In genomic region chr14:87888136-87888999, GRCh38 we compare ENCODE assay signal across 9 cellular contexts.
DNase-seq lines count a peak whose midpoint lies in the region; ATAC-seq and TF ChIP-seq lines count a peak whose summit lies in the region.
"Had no signal": no experiment of that assay in that cellular context is flagged by ENCODE, and none has a peak within 500 bp of the region (broad histone marks: within the 10 kb centered on the region; RNA-seq: fewer than 3 reads in every experiment).

No MANE protein-coding gene starts in this region.

- TF ChIP-seq CTCF in liver (IDR thresholded peaks at IDR 0.05; ENCODE audit: low read depth, low read length, missing input control): peak; percentile 13
- no peak for TF ChIP-seq CTCF in stomach (IDR thresholded peaks at IDR 0.05)
- no peak for TF ChIP-seq CTCF in omental fat pad (IDR thresholded peaks at IDR 0.05)

- no peak for TF ChIP-seq POLR2A in stomach (IDR thresholded peaks at IDR 0.05)

- H3K27me3 Mint-ChIP-seq in activated T-cell treated with anti-CD3 and anti-CD28 coated beads, Interleukin-2, amount 50 U/mL, for 4 hours (ENCODE audit: low read depth): peaks cover 10% of the 10 kb centered on the region

- TF ChIP-seq RAD21 in liver (IDR thresholded peaks at IDR 0.05): no peak

- DNase-seq in activated T-cell treated with anti-CD3 and anti-CD28 coated beads for 48 hours (ENCODE audit: low read depth): peak; percentile 12
- no peak for DNase-seq in activated T-cell treated with anti-CD3 and anti-CD28 coated beads, Interleukin-2, amount 50 U/mL, for 4 hours
- peak; percentile 45 to 48 for DNase-seq in activated CD4-positive, alpha-beta T cell treated with anti-CD3 and anti-CD28 coated beads, Interleukin-2, amount 50 U/mL, for 48 hours
- DNase-seq in stomach: no peak
- no peak for DNase-seq in omental fat pad (ENCODE audit: low spot score)
- DNase-seq in RKO (ENCODE audit: low spot score): no peak

- H3K9me3 Mint-ChIP-seq in activated T-cell treated with anti-CD3 and anti-CD28 coated beads, Interleukin-2, amount 50 U/mL, for 4 hours: no peaks in the 10 kb centered on the region

- no peaks in the 10 kb centered on the region for H3K4me1 Mint-ChIP-seq in activated T-cell treated with anti-CD3 and anti-CD28 coated beads, Interleukin-2, amount 50 U/mL, for 4 hours (ENCODE audit: low read depth)

- H3K9ac ChIP-seq in liver (ENCODE audit: low read depth in 1 of 2, low read length in 2 of 2): no peak overlapping the region

- no peak overlapping the region for H3K27ac ChIP-seq in liver (ENCODE audit: low read depth in 1 of 2, low read length in 2 of 2)
- no peak overlapping the region for H3K27ac ChIP-seq in stomach

- H3K4me1 ChIP-seq in liver (ENCODE audit: control insufficient read depth in 4 of 4, insufficient read depth in 4 of 4, low read length in 3 of 4) (no peaks in the 10 kb centered on the region), stomach (no peaks in the 10 kb centered on the region)

- TF ChIP-seq EP300 in stomach (IDR thresholded peaks at IDR 0.05): no peak

- H3K9me3 ChIP-seq in liver (ENCODE audit: control insufficient read depth in 4 of 4, low read length in 3 of 4): peaks cover 0 to 2% (median under 1%) of the 10 kb centered on the region in 4 donors
- H3K9me3 ChIP-seq in stomach: peaks cover 0 to 3% (median 0%) of the 10 kb centered on the region in 4 donors
- H3K9me3 ChIP-seq: ovary had no signal

- intact Hi-C loops in stomach (cut with DNase I; ENCODE audit: low total_unique reads): no loop called here

- H3K4me3 ChIP-seq in liver (ENCODE audit: low read depth in 1 of 3, low read length in 3 of 3) (no peak overlapping the region), stomach (no peak overlapping the region)
- H3K4me3 ChIP-seq: ovary had no signal

- H3K36me3 Mint-ChIP-seq in activated T-cell treated with anti-CD3 and anti-CD28 coated beads, Interleukin-2, amount 50 U/mL, for 4 hours (ENCODE audit: insufficient read depth): no peaks in the 10 kb centered on the region

- no peak overlapping the region for H3K4me3 Mint-ChIP-seq in activated T-cell treated with anti-CD3 and anti-CD28 coated beads, Interleukin-2, amount 50 U/mL, for 4 hours

- H3K27me3 ChIP-seq in liver (ENCODE audit: control insufficient read depth in 4 of 4, insufficient read depth in 4 of 4, low read length in 3 of 4) (peaks cover 0 to 2% (median 0%) of the 10 kb centered on the region in 4 donors), stomach (no peaks in the 10 kb centered on the region)
- H3K27me3 ChIP-seq: ovary had no signal

- WGBS in liver: 61% methylated on average over 20 of the region's 20 CpGs
- 61 to 66% (median 63%) methylated on average over 18 to 20 of the region's 20 CpGs for WGBS in stomach, 5 donors

- ATAC-seq in activated T-cell treated with anti-CD3 and anti-CD28 coated beads, Interleukin-2, amount 50 U/mL, for 4 hours: no peak
- peak; percentile 75 for ATAC-seq in HG03432 (IDR thresholded peaks at IDR 0.05; ENCODE audit: unreplicated experiment)
- no peak for ATAC-seq in omental fat pad (ENCODE audit: low FRiP score)

- no peaks in the 10 kb centered on the region for H3K36me3 ChIP-seq in liver (ENCODE audit: control insufficient read depth in 4 of 4, insufficient read depth in 3 of 4, low read depth in 1 of 4, low read length in 3 of 4)
- no peaks in the 10 kb centered on the region for H3K36me3 ChIP-seq in stomach
- H3K36me3 ChIP-seq: ovary had no signal

TF ChIP-seq in liver, 16 proteins besides CTCF, POLR2A, EP300 and RAD21:
- TF ChIP-seq HNF4A (conservative IDR thresholded peaks at IDR 0.05) (no peak), FOXA2 (IDR thresholded peaks at IDR 0.05) (no peak), FOXA1 (IDR thresholded peaks at IDR 0.05) (no peak), YY1 (IDR thresholded peaks at IDR 0.05) (no peak), HNF4G (IDR thresholded peaks at IDR 0.05) (no peak), RXRA (IDR thresholded peaks at IDR 0.05) (no peak), GABPA (IDR thresholded peaks at IDR 0.05 in 1 of 2, conservative IDR thresholded peaks at IDR 0.05 in 1 of 2) (no peak), JUND (IDR thresholded peaks at IDR 0.05) (no peak), ATF3 (IDR thresholded peaks at IDR 0.05) (no peak), EGR1 (IDR thresholded peaks at IDR 0.05; ENCODE audit: low read depth in 2 of 2) (no peak), TAF1 (conservative IDR thresholded peaks at IDR 0.05) (no peak), SP1 (IDR thresholded peaks at IDR 0.05) (no peak), NR2F2 (IDR thresholded peaks at IDR 0.05) (no peak)
- TF ChIP-seq, protein P1, sequence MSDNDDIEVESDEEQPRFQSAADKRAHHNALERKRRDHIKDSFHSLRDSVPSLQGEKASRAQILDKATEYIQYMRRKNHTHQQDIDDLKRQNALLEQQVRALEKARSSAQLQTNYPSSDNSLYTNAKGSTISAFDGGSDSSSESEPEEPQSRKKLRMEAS (IDR thresholded peaks at IDR 0.05): no peak
- TF ChIP-seq, protein P2, sequence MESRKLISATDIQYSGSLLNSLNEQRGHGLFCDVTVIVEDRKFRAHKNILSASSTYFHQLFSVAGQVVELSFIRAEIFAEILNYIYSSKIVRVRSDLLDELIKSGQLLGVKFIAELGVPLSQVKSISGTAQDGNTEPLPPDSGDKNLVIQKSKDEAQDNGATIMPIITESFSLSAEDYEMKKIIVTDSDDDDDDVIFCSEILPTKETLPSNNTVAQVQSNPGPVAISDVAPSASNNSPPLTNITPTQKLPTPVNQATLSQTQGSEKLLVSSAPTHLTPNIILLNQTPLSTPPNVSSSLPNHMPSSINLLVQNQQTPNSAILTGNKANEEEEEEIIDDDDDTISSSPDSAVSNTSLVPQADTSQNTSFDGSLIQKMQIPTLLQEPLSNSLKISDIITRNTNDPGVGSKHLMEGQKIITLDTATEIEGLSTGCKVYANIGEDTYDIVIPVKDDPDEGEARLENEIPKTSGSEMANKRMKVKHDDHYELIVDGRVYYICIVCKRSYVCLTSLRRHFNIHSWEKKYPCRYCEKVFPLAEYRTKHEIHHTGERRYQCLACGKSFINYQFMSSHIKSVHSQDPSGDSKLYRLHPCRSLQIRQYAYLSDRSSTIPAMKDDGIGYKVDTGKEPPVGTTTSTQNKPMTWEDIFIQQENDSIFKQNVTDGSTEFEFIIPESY (IDR thresholded peaks at IDR 0.05): no peak
- TF ChIP-seq, protein P3, sequence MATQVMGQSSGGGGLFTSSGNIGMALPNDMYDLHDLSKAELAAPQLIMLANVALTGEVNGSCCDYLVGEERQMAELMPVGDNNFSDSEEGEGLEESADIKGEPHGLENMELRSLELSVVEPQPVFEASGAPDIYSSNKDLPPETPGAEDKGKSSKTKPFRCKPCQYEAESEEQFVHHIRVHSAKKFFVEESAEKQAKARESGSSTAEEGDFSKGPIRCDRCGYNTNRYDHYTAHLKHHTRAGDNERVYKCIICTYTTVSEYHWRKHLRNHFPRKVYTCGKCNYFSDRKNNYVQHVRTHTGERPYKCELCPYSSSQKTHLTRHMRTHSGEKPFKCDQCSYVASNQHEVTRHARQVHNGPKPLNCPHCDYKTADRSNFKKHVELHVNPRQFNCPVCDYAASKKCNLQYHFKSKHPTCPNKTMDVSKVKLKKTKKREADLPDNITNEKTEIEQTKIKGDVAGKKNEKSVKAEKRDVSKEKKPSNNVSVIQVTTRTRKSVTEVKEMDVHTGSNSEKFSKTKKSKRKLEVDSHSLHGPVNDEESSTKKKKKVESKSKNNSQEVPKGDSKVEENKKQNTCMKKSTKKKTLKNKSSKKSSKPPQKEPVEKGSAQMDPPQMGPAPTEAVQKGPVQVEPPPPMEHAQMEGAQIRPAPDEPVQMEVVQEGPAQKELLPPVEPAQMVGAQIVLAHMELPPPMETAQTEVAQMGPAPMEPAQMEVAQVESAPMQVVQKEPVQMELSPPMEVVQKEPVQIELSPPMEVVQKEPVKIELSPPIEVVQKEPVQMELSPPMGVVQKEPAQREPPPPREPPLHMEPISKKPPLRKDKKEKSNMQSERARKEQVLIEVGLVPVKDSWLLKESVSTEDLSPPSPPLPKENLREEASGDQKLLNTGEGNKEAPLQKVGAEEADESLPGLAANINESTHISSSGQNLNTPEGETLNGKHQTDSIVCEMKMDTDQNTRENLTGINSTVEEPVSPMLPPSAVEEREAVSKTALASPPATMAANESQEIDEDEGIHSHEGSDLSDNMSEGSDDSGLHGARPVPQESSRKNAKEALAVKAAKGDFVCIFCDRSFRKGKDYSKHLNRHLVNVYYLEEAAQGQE (IDR thresholded peaks at IDR 0.05): no peak
TF ChIP-seq in liver: peak in this region for 0.

Comparison
In these comparisons a context has a peak if more than half of its experiments do, and no peak if none do; other contexts are left out.
1. DNase-seq: peak in activated T-cell treated with anti-CD3 and anti-CD28 coated beads for 48 hours (single experiment) and activated CD4-positive, alpha-beta T cell treated with anti-CD3 and anti-CD28 coated beads, Interleukin-2, amount 50 U/mL, for 48 hours (2 of 2); none in activated T-cell treated with anti-CD3 and anti-CD28 coated beads, Interleukin-2, amount 50 U/mL, for 4 hours (single experiment), stomach (single experiment), omental fat pad (single experiment) and RKO (single experiment).